ENCODE assay signal across 35 cellular contexts in genomic region chr11:72314199-72314598, GRCh38.
"Had no signal": no experiment of that assay in that cellular context is flagged by ENCODE, and none has a peak within 500 bp of the region (broad histone marks: within the 10 kb centered on the region; RNA-seq: fewer than 3 reads in every experiment).

No MANE protein-coding gene starts in this region.

- H3K27ac ChIP-seq: brain microvascular endothelial cell, coronary artery, epithelial cell of prostate, esophagus squamous epithelium, gastroesophageal sphincter had no signal

- H3K27ac Mint-ChIP-seq: activated CD4-positive, alpha-beta memory T cell treated with anti-CD3 and anti-CD28 coated beads, Interleukin-2, amount 10 ng/mL, durations not matched to agents 7 days and 5 days; activated CD4-positive, alpha-beta T cell treated with anti-CD3 and anti-CD28 coated beads for 36 hours; activated CD4-positive, alpha-beta T cell treated with anti-CD3 and anti-CD28 coated beads, Interleukin-2, amount 10 ng/mL, durations not matched to agents 24 days and 14 days; activated T-cell treated with anti-CD3 and anti-CD28 coated beads, Interleukin-2, amount 50 U/mL, for 24 hours; activated T-cell treated with anti-CD3 and anti-CD28 coated beads, Interleukin-2, amount 50 U/mL, for 72 hours; effector memory CD8-positive, alpha-beta T cell; T-cell; T-helper 2 cell treated with Interferon-gamma antibody and Interleukin-4, amounts not matched to agents 5 μg/mL and 100 μg/mL, for 36 hours had no signal

- H3K9me3 ChIP-seq: esophagus squamous epithelium, gastroesophageal sphincter had no signal

- H3K9me3 Mint-ChIP-seq: activated CD4-positive, alpha-beta memory T cell treated with anti-CD3 and anti-CD28 coated beads, Interleukin-2, amount 10 ng/mL, durations not matched to agents 7 days and 5 days; activated CD4-positive, alpha-beta T cell treated with anti-CD3 and anti-CD28 coated beads, Interleukin-2, amount 10 ng/mL, durations not matched to agents 24 days and 14 days; activated naive CD4-positive, alpha-beta T cell treated with anti-CD3 and anti-CD28 coated beads, Interleukin-2, amount 10 ng/mL, durations not matched to agents 7 days and 5 days; activated naive CD4-positive, alpha-beta T cell treated with anti-CD3 and anti-CD28 coated beads, Interleukin-2, amount 50 U/mL, for 72 hours; activated naive CD8-positive, alpha-beta T cell treated with anti-CD3 and anti-CD28 coated beads, Interleukin-2, amount 10 ng/mL, durations not matched to agents 7 days and 5 days; activated T-cell treated with anti-CD3 and anti-CD28 coated beads, Interleukin-2, amount 50 U/mL, for 24 hours; activated T-cell treated with anti-CD3 and anti-CD28 coated beads, Interleukin-2, amount 50 U/mL, for 72 hours; central memory CD8-positive, alpha-beta T cell; effector memory CD8-positive, alpha-beta T cell; T-cell; T-helper 2 cell treated with Interferon-gamma antibody and Interleukin-4, amounts not matched to agents 5 μg/mL and 100 μg/mL, for 36 hours had no signal

- H3K27me3 Mint-ChIP-seq: activated CD4-positive, alpha-beta memory T cell treated with anti-CD3 and anti-CD28 coated beads, Interleukin-2, amount 10 ng/mL, durations not matched to agents 7 days and 5 days; activated CD4-positive, alpha-beta T cell treated with anti-CD3 and anti-CD28 coated beads for 36 hours; activated CD4-positive, alpha-beta T cell treated with anti-CD3 and anti-CD28 coated beads, Interleukin-2, amount 10 ng/mL, durations not matched to agents 24 days and 14 days; activated naive CD4-positive, alpha-beta T cell treated with anti-CD3 and anti-CD28 coated beads, Interleukin-2, amount 10 ng/mL, durations not matched to agents 7 days and 5 days; activated naive CD8-positive, alpha-beta T cell treated with anti-CD3 and anti-CD28 coated beads, Interleukin-2, amount 10 ng/mL, durations not matched to agents 7 days and 5 days; activated T-cell treated with anti-CD3 and anti-CD28 coated beads, Interleukin-2, amount 50 U/mL, for 24 hours; central memory CD8-positive, alpha-beta T cell; effector memory CD8-positive, alpha-beta T cell; T-cell; T-helper 17 cell had no signal

- H3K36me3 Mint-ChIP-seq: activated naive CD4-positive, alpha-beta T cell treated with anti-CD3 and anti-CD28 coated beads, Interleukin-2, amount 10 ng/mL, durations not matched to agents 7 days and 5 days; activated naive CD4-positive, alpha-beta T cell treated with anti-CD3 and anti-CD28 coated beads, Interleukin-2, amount 50 U/mL, for 72 hours; activated naive CD8-positive, alpha-beta T cell treated with anti-CD3 and anti-CD28 coated beads, Interleukin-2, amount 10 ng/mL, durations not matched to agents 7 days and 5 days had no signal

- DNase-seq: activated CD4-positive, alpha-beta memory T cell treated with anti-CD3 and anti-CD28 coated beads, Interleukin-2, amount 10 ng/mL, durations not matched to agents 7 days and 5 days; activated CD4-positive, alpha-beta T cell treated with anti-CD3 and anti-CD28 coated beads for 36 hours; activated CD4-positive, alpha-beta T cell treated with anti-CD3 and anti-CD28 coated beads, Interleukin-2, amount 10 ng/mL, durations not matched to agents 24 days and 14 days; activated CD4-positive, CD25-positive, alpha-beta regulatory T cell; activated CD4-positive, CD25-positive, alpha-beta regulatory T cell treated with anti-CD3 and anti-CD28 coated beads, Interleukin-2, amount 50 U/mL, for 72 hours; activated CD8-positive, alpha-beta memory T cell treated with anti-CD3 and anti-CD28 coated beads, Interleukin-2, amount 50 U/mL, for 48 hours; activated gamma-delta T cell; activated naive CD4-positive, alpha-beta T cell; activated naive CD4-positive, alpha-beta T cell treated with anti-CD3 and anti-CD28 coated beads, Interleukin-2, amount 10 ng/mL, durations not matched to agents 7 days and 5 days; activated naive CD8-positive, alpha-beta T cell treated with anti-CD3 and anti-CD28 coated beads, Interleukin-2, amount 10 ng/mL, durations not matched to agents 7 days and 5 days; activated T-cell treated with anti-CD3 and anti-CD28 coated beads for 4 hours; activated T-cell treated with anti-CD3 and anti-CD28 coated beads, Interleukin-2, amount 50 U/mL, for 24 hours; activated T-cell treated with anti-CD3 and anti-CD28 coated beads, Interleukin-2, amount 50 U/mL, for 72 hours; amniotic stem cell; anterior cingulate cortex; brain microvascular endothelial cell; dermis blood vessel endothelial cell; effector CD4-positive, alpha-beta T cell; effector memory CD8-positive, alpha-beta T cell; esophagus squamous epithelium; foreskin melanocyte; head of caudate nucleus; T-cell; T-helper 17 cell; T1000; WERI-Rb-1 had no signal

- FAIRE-seq: astrocyte, bronchial epithelial cell, endothelial cell of umbilical vein had no signal

- H3K4me1 ChIP-seq: esophagus squamous epithelium had no signal

- H3K27me3 ChIP-seq: brain microvascular endothelial cell, esophagus squamous epithelium, gastroesophageal sphincter had no signal

- H3K4me3 ChIP-seq: coronary artery, esophagus squamous epithelium, gastroesophageal sphincter had no signal

- H3K4me3 Mint-ChIP-seq: activated CD4-positive, alpha-beta memory T cell treated with anti-CD3 and anti-CD28 coated beads, Interleukin-2, amount 10 ng/mL, durations not matched to agents 7 days and 5 days; activated CD4-positive, alpha-beta T cell treated with anti-CD3 and anti-CD28 coated beads for 36 hours; activated CD4-positive, alpha-beta T cell treated with anti-CD3 and anti-CD28 coated beads, Interleukin-2, amount 10 ng/mL, durations not matched to agents 24 days and 14 days; activated naive CD4-positive, alpha-beta T cell treated with anti-CD3 and anti-CD28 coated beads, Interleukin-2, amount 10 ng/mL, durations not matched to agents 7 days and 5 days; activated naive CD8-positive, alpha-beta T cell treated with anti-CD3 and anti-CD28 coated beads, Interleukin-2, amount 10 ng/mL, durations not matched to agents 7 days and 5 days; activated T-cell treated with anti-CD3 and anti-CD28 coated beads, Interleukin-2, amount 50 U/mL, for 24 hours; activated T-cell treated with anti-CD3 and anti-CD28 coated beads, Interleukin-2, amount 50 U/mL, for 72 hours; central memory CD8-positive, alpha-beta T cell; effector memory CD8-positive, alpha-beta T cell; T-cell; T-helper 17 cell; T-helper 2 cell treated with Interferon-gamma antibody and Interleukin-4, amounts not matched to agents 5 μg/mL and 100 μg/mL, for 36 hours had no signal

- H3K36me3 ChIP-seq: brain microvascular endothelial cell had no signal

- H3K4me1 Mint-ChIP-seq: activated CD4-positive, alpha-beta memory T cell treated with anti-CD3 and anti-CD28 coated beads, Interleukin-2, amount 10 ng/mL, durations not matched to agents 7 days and 5 days; activated CD4-positive, alpha-beta T cell treated with anti-CD3 and anti-CD28 coated beads for 36 hours; central memory CD8-positive, alpha-beta T cell; T-cell had no signal

- ATAC-seq: activated CD4-positive, alpha-beta T cell treated with anti-CD3 and anti-CD28 coated beads for 36 hours; activated naive CD4-positive, alpha-beta T cell treated with anti-CD3 and anti-CD28 coated beads, Interleukin-2, amount 50 U/mL, for 72 hours; activated T-cell treated with anti-CD3 and anti-CD28 coated beads, Interleukin-2, amount 50 U/mL, for 72 hours; effector memory CD8-positive, alpha-beta T cell; gastroesophageal sphincter; T-cell; T-helper 17 cell had no signal
